22 cellular contexts compared by ENCODE assay signal in genomic region chr10:93023013-93023650, GRCh38. TPM values are rescaled to one million over a fixed set of nuclear protein-coding genes. Genes with fewer than 3 reads are reported as not detected.
A peak's percentile ranks its signal among the peaks of the same experiment; 100 is the strongest.
DNase-seq lines count a peak whose midpoint lies in the region; ATAC-seq, FAIRE-seq and TF ChIP-seq lines count a peak whose summit lies in the region.
"Had no signal": no experiment of that assay in that cellular context is flagged by ENCODE, and none has a peak within 500 bp of the region (broad histone marks: within the 10 kb centered on the region; RNA-seq: fewer than 3 reads in every experiment).

No MANE protein-coding gene starts in this region.

- H3K4me3 Mint-ChIP-seq in progenitor cell of endocrine pancreas (ENCODE audit: low read depth): no peak overlapping the region
- H3K4me3 Mint-ChIP-seq: CD4-positive, alpha-beta memory T cell; H9 had no signal

- H3K36me3 ChIP-seq in left lung (peaks cover 0 to 22% of the 10 kb centered on the region in 2 donors), right lobe of liver (no peaks in the 10 kb centered on the region)

- H3K27ac Mint-ChIP-seq in progenitor cell of endocrine pancreas: no peak overlapping the region
- H3K27ac Mint-ChIP-seq: H9 had no signal

- TF ChIP-seq POLR2A in right lobe of liver (IDR thresholded peaks at IDR 0.05): no peak

- WGBS in right lobe of liver (ENCODE audit: insufficient coverage, low coverage, low lambda C conversion rate, missing lambda C conversion rate): 48% methylated on average over 3 of the region's 4 CpGs

- H3K9me3 ChIP-seq in left lung (no peaks in the 10 kb centered on the region), right lobe of liver (no peaks in the 10 kb centered on the region)

- H3K4me1 Mint-ChIP-seq in progenitor cell of endocrine pancreas (ENCODE audit: low read depth): peaks cover 8% of the 10 kb centered on the region

- peaks cover 12% of the 10 kb centered on the region for H3K9me3 Mint-ChIP-seq in progenitor cell of endocrine pancreas (ENCODE audit: low read depth)
- H3K9me3 Mint-ChIP-seq: CD4-positive, alpha-beta memory T cell had no signal

- ATAC-seq in left lung (peak; percentile 48), right lobe of liver (peak; percentile 62 to 88 (median 84)), omental fat pad (ENCODE audit: low FRiP score) (no peak)
- ATAC-seq: GM12878, HCT116 had no signal

- intact Hi-C loops in left lung (cut with DNase I): no loop called here
- intact Hi-C loops in right lobe of liver (cut with DNase I): no loop called here

- TF ChIP-seq CTCF in left lung (IDR thresholded peaks at IDR 0.05) (no peak), right lobe of liver (IDR thresholded peaks at IDR 0.05) (no peak), progenitor cell of endocrine pancreas (IDR thresholded peaks at IDR 0.05; ENCODE audit: unreplicated experiment) (no peak), omental fat pad (IDR thresholded peaks at IDR 0.05) (no peak)

- H3K27ac ChIP-seq in left lung (no peak overlapping the region), right lobe of liver (no peak overlapping the region)

- H3K4me3 ChIP-seq in left lung: no peak overlapping the region
- no peak overlapping the region for H3K4me3 ChIP-seq in right lobe of liver
- H3K4me3 ChIP-seq: GM12878 had no signal

- H3K4me1 ChIP-seq in left lung (no peaks in the 10 kb centered on the region), right lobe of liver (peaks cover 0 to 10% (median 0%) of the 10 kb centered on the region in 4 donors)

- H3K27me3 ChIP-seq in left lung (no peaks in the 10 kb centered on the region), right lobe of liver (no peaks in the 10 kb centered on the region)

- H3K36me3 Mint-ChIP-seq in progenitor cell of endocrine pancreas (ENCODE audit: insufficient read depth): peaks cover 16% of the 10 kb centered on the region

- H3K27me3 Mint-ChIP-seq in progenitor cell of endocrine pancreas: no peaks in the 10 kb centered on the region
- H3K27me3 Mint-ChIP-seq: CD4-positive, alpha-beta memory T cell had no signal

- DNase-seq in GM19239 (ENCODE audit: insufficient read length, low spot score) (no peak), SK-N-DZ (ENCODE audit: low spot score) (peak; percentile 8), left lung (no peak), right lobe of liver (peak in 1 of 3 donors; percentile 75), progenitor cell of endocrine pancreas (ENCODE audit: low spot score, unreplicated experiment) (no peak), omental fat pad (ENCODE audit: low spot score) (no peak), amniotic stem cell (lab: John Stamatoyannopoulos, UW) (no peak)
- DNase-seq in activated naive CD4-positive, alpha-beta T cell treated with Interleukin-2 at 50 U/mL for 16 hours: no peak
- DNase-seq: C1 segment of cervical spinal cord; Calu3; CD4-positive, alpha-beta memory T cell; COR-L47; DMS53; EL; GDM1; GOT3; H9 had no signal

- peak; percentile 23 for FAIRE-seq in GM19239 (lab: Jason Lieb, UNC)
- FAIRE-seq: GM12878, GM18507 had no signal

RNA-seq across cellular contexts. Expression of gene CYP26C1, which starts 37.5 kb away (rescaled TPM):
- not detected in 2 replicates for polyA plus RNA-seq in SK-N-DZ (2014; cell fraction: cytosol; rRNA removed)
- not detected in 2 replicates for polyA plus RNA-seq in SK-N-DZ (2014; cell fraction: nucleus; rRNA removed)
- total RNA-seq in left lung (under 1 TPM; 0.09 to 0.42 TPM), right lobe of liver (under 1 TPM in 3 of 6 experiments, not detected in 3; 0.07 to 0.12 (median 0.10) TPM), progenitor cell of endocrine pancreas (0.26 and 0.29 TPM in 2 replicates), omental fat pad (under 1 TPM in 3 of 4 donors, not detected in 1; 0.13 to 0.36 (median 0.16) TPM)
- total RNA-seq: A172 had no signal
- polyA plus RNA-seq: GM12878 had no signal

RNA-seq across cellular contexts. Expression of gene CYP26A1, which starts 50.6 kb away (rescaled TPM):
- polyA plus RNA-seq in SK-N-DZ (2014; cell fraction: cytosol; rRNA removed): 1.8 and 3.3 TPM in 2 replicates
- polyA plus RNA-seq in SK-N-DZ (2014; cell fraction: nucleus; rRNA removed): 1.6 and 2.4 TPM in 2 replicates
- total RNA-seq in left lung (under 1 TPM in 1 of 2 donors, not detected in 1; 0.21 TPM), right lobe of liver (10 to 100 TPM in 3 of 6 experiments, under 1 TPM in 1, not detected in 2; 0.95 to 53.1 (median 12.6) TPM), progenitor cell of endocrine pancreas (1.8 and 3.4 TPM in 2 replicates), omental fat pad (1 to 10 TPM in 1 of 4 donors, not detected in 3; 1.7 TPM)
- total RNA-seq: A673; CD4-positive, alpha-beta memory T cell; GM12878 had no signal
- polyA plus RNA-seq: CD4-positive, alpha-beta memory T cell; GM12878 had no signal
